In genomic region chr3:16243706-16244490, GRCh38 we compare ENCODE assay signal across 11 cellular contexts. TPM values are rescaled to one million over a fixed set of nuclear protein-coding genes. Genes with fewer than 3 reads are reported as not detected.
DNase-seq lines count a peak whose midpoint lies in the region; ATAC-seq lines count a peak whose summit lies in the region.
"Had no signal": no experiment of that assay in that cellular context is flagged by ENCODE, and none has a peak within 500 bp of the region (broad histone marks: within the 10 kb centered on the region; RNA-seq: fewer than 3 reads in every experiment).

No MANE protein-coding gene starts in this region.

- peak overlapping the region; percentile 53 for H3K27ac ChIP-seq in caudate nucleus (ENCODE audit: low read depth, low read length)

- ATAC-seq in GM18909 (IDR thresholded peaks at IDR 0.05; ENCODE audit: poor library complexity, unreplicated experiment) (no peak), HG02973 (IDR thresholded peaks at IDR 0.05; ENCODE audit: unreplicated experiment) (no peak)

- DNase-seq in Daoy (ENCODE audit: low read depth): peak; percentile 17
- peak; percentile 64 for DNase-seq in HT1080 (ENCODE audit: low read depth)
- DNase-seq in caudate nucleus (lab: John Stamatoyannopoulos, UW): peak in 39 of 61 donors; percentile 7 to 91 (median 46)
- peak; percentile 34 to 58 for DNase-seq in lung microvascular endothelial cell (ENCODE audit: low read depth in 2 of 2)
- no peak for DNase-seq in mucosa of gallbladder (ENCODE audit: low spot score)
- DNase-seq: activated CD4-positive, alpha-beta T cell treated with anti-CD3 and anti-CD28 coated beads, Interleukin-2, amount 50 U/mL, for 48 hours; activated naive CD8-positive, alpha-beta T cell treated with anti-CD3 and anti-CD28 coated beads for 36 hours; effector CD4-positive, alpha-beta T cell; NCI-H187 had no signal

RNA-seq across cellular contexts. Expression of gene DPH3, which starts 20.8 kb away (rescaled TPM):
- total RNA-seq in Daoy (2014; rRNA removed; shearing (Covaris generic)): 12.5 and 15.1 TPM in 2 replicates
- 15.7 and 19.6 TPM in 2 replicates for total RNA-seq in HT1080 (2014; rRNA removed; shearing (Covaris generic))
- 27.2 and 29.3 TPM in 2 replicates for polyA plus RNA-seq in HT1080 (2015; cell fraction: cytosol; rRNA removed)
- 7.7 and 8.5 TPM in 2 replicates for polyA plus RNA-seq in HT1080 (2015; cell fraction: nucleus; rRNA removed)
- total RNA-seq in lung microvascular endothelial cell (17.9 and 29.8 TPM in 2 replicates), mucosa of gallbladder (17.3 TPM)

RNA-seq across cellular contexts. Expression of gene OXNAD1, which starts 21.1 kb away (rescaled TPM):
- 15.1 and 21.4 TPM in 2 replicates for total RNA-seq in Daoy (2014; rRNA removed; shearing (Covaris generic))
- total RNA-seq in HT1080 (2014; rRNA removed; shearing (Covaris generic)): 26.4 and 33.1 TPM in 2 replicates
- 14.6 and 16.4 TPM in 2 replicates for polyA plus RNA-seq in HT1080 (2015; cell fraction: cytosol; rRNA removed)
- polyA plus RNA-seq in HT1080 (2015; cell fraction: nucleus; rRNA removed): 13.6 and 16.6 TPM in 2 replicates
- total RNA-seq in lung microvascular endothelial cell (5.9 and 16.3 TPM in 2 replicates), mucosa of gallbladder (15.3 TPM)
